ENCODE assay signal across 1 cellular context in the genomic region with DNA sequence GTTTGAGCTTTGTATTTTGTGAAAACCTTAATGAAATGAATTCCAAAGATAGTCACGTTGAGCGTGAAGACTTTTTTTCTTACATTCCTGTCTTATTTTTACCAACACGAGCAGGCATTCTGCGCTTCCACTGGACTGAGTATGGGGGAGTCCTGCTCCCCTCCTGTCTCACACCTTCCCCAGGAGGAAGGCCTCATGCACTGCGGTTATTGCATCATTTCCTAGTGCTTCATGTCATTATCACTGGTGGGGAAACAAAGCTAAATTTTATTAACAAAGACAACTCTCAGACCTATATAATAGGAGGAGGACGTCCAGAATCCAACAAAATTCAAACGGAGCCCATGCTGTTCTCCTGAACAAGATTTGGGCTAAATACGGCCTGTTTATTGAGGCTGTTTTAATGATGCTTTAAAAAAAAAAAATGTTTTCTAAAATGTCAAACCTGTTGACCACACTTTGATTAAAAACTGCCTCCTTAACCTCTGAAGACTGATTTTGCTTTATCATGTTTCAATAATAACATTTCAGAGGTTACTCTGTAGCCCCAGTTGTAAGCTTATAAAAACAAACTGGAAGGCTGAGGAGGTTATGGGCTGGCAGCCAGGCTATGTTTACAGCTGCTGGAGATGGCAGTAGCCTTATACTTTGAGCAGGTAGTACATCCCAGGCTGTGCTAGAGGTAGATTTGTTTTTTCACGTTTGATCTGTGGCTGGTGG.
A peak's percentile ranks its signal among the peaks of the same experiment; 100 is the strongest.
TF ChIP-seq lines count a peak whose summit lies in the region.

No MANE protein-coding gene starts in this region.

TF ChIP-seq in HEK293, 187 proteins besides CTCF, POLR2A, EP300 and RAD21 (continued from another document):
- TF ChIP-seq GLI2 (tag by site-specific recombination; IDR thresholded peaks at IDR 0.05; ENCODE audit: borderline replicate concordance, low read depth), result peak; percentile 44; the same call in 1 of the 2 replicates
- no peak for TF ChIP-seq ZNF211 (tag by site-specific recombination; IDR thresholded peaks at IDR 0.05; ENCODE audit: low read depth)
- TF ChIP-seq SP7 (tag by site-specific recombination; IDR thresholded peaks at IDR 0.05), result peak; percentile 51; the same call in 1 of the 2 replicates
- no peak for TF ChIP-seq ZNF600 (tag by site-specific recombination; IDR thresholded peaks at IDR 0.05)
- TF ChIP-seq ZNF433 (tag by site-specific recombination; IDR thresholded peaks at IDR 0.05; ENCODE audit: low read depth), result no peak
- no peak for TF ChIP-seq ZNF16 (tag by site-specific recombination; IDR thresholded peaks at IDR 0.05; ENCODE audit: low read depth)
- TF ChIP-seq ZNF529 (tag by site-specific recombination; IDR thresholded peaks at IDR 0.05; ENCODE audit: insufficient replicate concordance), result no peak
- peak; percentile 70; the same call in 1 of the 2 replicates for TF ChIP-seq IKZF3 (tag by site-specific recombination; IDR thresholded peaks at IDR 0.05)
- no peak for TF ChIP-seq ZNF274 (IDR thresholded peaks at IDR 0.05; ENCODE audit: low read length)
- no peak for TF ChIP-seq ZNF274 (tag by site-specific recombination; IDR thresholded peaks at IDR 0.05; ENCODE audit: borderline replicate concordance)
- TF ChIP-seq ZNF521 (tag by site-specific recombination; IDR thresholded peaks at IDR 0.05), result no peak
- TF ChIP-seq ZBTB20 (tag by site-specific recombination; IDR thresholded peaks at IDR 0.05), result no peak
- TF ChIP-seq ZNF391 (tag by site-specific recombination; IDR thresholded peaks at IDR 0.05; ENCODE audit: borderline replicate concordance, low read depth), result no peak
